ENCODE assay signal across 19 cellular contexts in genomic region chr13:39501711-39502324, GRCh38.
DNase-seq lines count a peak whose midpoint lies in the region; ATAC-seq and TF ChIP-seq lines count a peak whose summit lies in the region.
"Had no signal": no experiment of that assay in that cellular context is flagged by ENCODE, and none has a peak within 500 bp of the region (broad histone marks: within the 10 kb centered on the region; RNA-seq: fewer than 3 reads in every experiment).

No MANE protein-coding gene starts in this region.

- no peak overlapping the region for H3K4me3 Mint-ChIP-seq in neural crest cell
- H3K4me3 Mint-ChIP-seq in activated T-helper 2 cell treated with anti-CD3 and anti-CD28 coated beads, Interferon-gamma antibody, Interleukin-2, Interleukin-4, amounts not matched to agents 10 μg/mL and 5 μg/mL and 100 μg/mL, durations not matched to agents 14 hours and 24 hours and 36 hours (ENCODE audit: low read depth), result no peak overlapping the region
- H3K4me3 Mint-ChIP-seq: activated CD8-positive, alpha-beta T cell treated with anti-CD3 and anti-CD28 coated beads for 36 hours; CD4-positive, CD25-positive, alpha-beta regulatory T cell; type B pancreatic cell had no signal

- H3K79me2 ChIP-seq in PC-3 (ENCODE audit: low read length), result no peaks in the 10 kb centered on the region

- H2AFZ ChIP-seq in PC-3 (ENCODE audit: low read length), result no peak overlapping the region

- DNase-seq in G401 (ENCODE audit: low spot score) (peak; percentile 82), PC-3 (no peak), cardiac muscle cell (ENCODE audit: low read depth in 1 of 2, low spot score in 1 of 2) (peak in 1 of 2 donors; percentile 83), neural crest cell (ENCODE audit: low read depth, low spot score) (no peak), prostate gland (ENCODE audit: low spot score) (no peak), kidney glomerular epithelial cell (lab: John Stamatoyannopoulos, UW) (no peak)
- no peak for DNase-seq in activated T-helper 2 cell treated with anti-CD3 and anti-CD28 coated beads, Interferon-gamma antibody, Interleukin-2, Interleukin-4, amounts not matched to agents 10 μg/mL and 5 μg/mL and 100 μg/mL, durations not matched to agents 14 hours and 24 hours and 36 hours (ENCODE audit: low spot score)
- DNase-seq: activated CD8-positive, alpha-beta T cell treated with anti-CD3 and anti-CD28 coated beads for 36 hours; activated effector memory CD4-positive, alpha-beta T cell treated with Interleukin-2 at 50 U/mL for 16 hours; CD4-positive, CD25-positive, alpha-beta regulatory T cell; effector memory CD4-positive, alpha-beta T cell; foreskin keratinocyte; Kasumi-1; SK-N-SH; stimulated activated CD4-positive, alpha-beta T cell treated with anti-CD3 and anti-CD28 coated beads, Interleukin-2, amount 100 ng/mL, for 24 hours; stimulated activated CD8-positive, alpha-beta memory T cell treated with anti-CD3 and anti-CD28 coated beads, Interleukin-4, amount 100 ng/mL, for 48 hours had no signal

- TF ChIP-seq POLR2A in prostate gland (IDR thresholded peaks at IDR 0.05), result no peak

- no TSS peak for BruUV-seq in PC-3 (replicated peaks; lab: Mats Ljungman, UMichigan)

- peak overlapping the region; percentile 63 for H3K27ac Mint-ChIP-seq in neural crest cell (ENCODE audit: unreplicated experiment)
- H3K27ac Mint-ChIP-seq in activated T-helper 2 cell treated with anti-CD3 and anti-CD28 coated beads, Interferon-gamma antibody, Interleukin-2, Interleukin-4, amounts not matched to agents 10 μg/mL and 5 μg/mL and 100 μg/mL, durations not matched to agents 14 hours and 24 hours and 36 hours, result no peak overlapping the region
- H3K27ac Mint-ChIP-seq: activated CD8-positive, alpha-beta T cell treated with anti-CD3 and anti-CD28 coated beads for 36 hours; CD4-positive, CD25-positive, alpha-beta regulatory T cell; type B pancreatic cell had no signal

- POLR2A ChIA-PET in PC-3 (lab: Charles Lee; ENCODE audit: unreplicated experiment), result no interaction called here

- no peaks in the 10 kb centered on the region for H3K27me3 ChIP-seq in PC-3 (ENCODE audit: low read length)
- no peaks in the 10 kb centered on the region for H3K27me3 ChIP-seq in cardiac muscle cell
- H3K27me3 ChIP-seq in prostate gland (replicated peaks; ENCODE audit: insufficient read depth), result no peaks in the 10 kb centered on the region
- H3K27me3 ChIP-seq: ascending aorta, foreskin keratinocyte had no signal

- peaks cover 68% of the 10 kb centered on the region for H3K4me1 Mint-ChIP-seq in neural crest cell
- H3K4me1 Mint-ChIP-seq in activated T-helper 2 cell treated with anti-CD3 and anti-CD28 coated beads, Interferon-gamma antibody, Interleukin-2, Interleukin-4, amounts not matched to agents 10 μg/mL and 5 μg/mL and 100 μg/mL, durations not matched to agents 14 hours and 24 hours and 36 hours (ENCODE audit: low read depth), result no peaks in the 10 kb centered on the region
- H3K4me1 Mint-ChIP-seq: CD4-positive, CD25-positive, alpha-beta regulatory T cell had no signal

- no peaks in the 10 kb centered on the region for H3K9me3 Mint-ChIP-seq in neural crest cell
- H3K9me3 Mint-ChIP-seq in activated T-helper 2 cell treated with anti-CD3 and anti-CD28 coated beads, Interferon-gamma antibody, Interleukin-2, Interleukin-4, amounts not matched to agents 10 μg/mL and 5 μg/mL and 100 μg/mL, durations not matched to agents 14 hours and 24 hours and 36 hours, result no peaks in the 10 kb centered on the region
- H3K9me3 Mint-ChIP-seq: activated CD8-positive, alpha-beta T cell treated with anti-CD3 and anti-CD28 coated beads for 36 hours; CD4-positive, CD25-positive, alpha-beta regulatory T cell; type B pancreatic cell had no signal

- no peaks in the 10 kb centered on the region for H3K9me3 ChIP-seq in PC-3 (ENCODE audit: low read length)
- H3K9me3 ChIP-seq in cardiac muscle cell (ENCODE audit: low read depth), result no peaks in the 10 kb centered on the region
- H3K9me3 ChIP-seq in prostate gland, result no peaks in the 10 kb centered on the region
- H3K9me3 ChIP-seq: ascending aorta, SK-N-SH had no signal

- no peak overlapping the region for H3K27ac ChIP-seq in PC-3 (ENCODE audit: low read length)
- peak overlapping the region; percentile 85 for H3K27ac ChIP-seq in cardiac muscle cell
- H3K27ac ChIP-seq in prostate gland, result no peak overlapping the region
- H3K27ac ChIP-seq: ascending aorta, foreskin keratinocyte had no signal

- CTCF ChIA-PET in PC-3 (lab: Charles Lee), result interaction anchor here (0.6 kb wide), 1 partner anchor 42 kb away, joined by 3 read pairs; no protein-coding TSS in a partner anchor

- no peaks in the 10 kb centered on the region for H3K27me3 Mint-ChIP-seq in neural crest cell (ENCODE audit: low read depth)
- no peaks in the 10 kb centered on the region for H3K27me3 Mint-ChIP-seq in activated T-helper 2 cell treated with anti-CD3 and anti-CD28 coated beads, Interferon-gamma antibody, Interleukin-2, Interleukin-4, amounts not matched to agents 10 μg/mL and 5 μg/mL and 100 μg/mL, durations not matched to agents 14 hours and 24 hours and 36 hours (ENCODE audit: low read depth)
- H3K27me3 Mint-ChIP-seq: CD4-positive, CD25-positive, alpha-beta regulatory T cell; type B pancreatic cell had no signal

- H3F3A ChIP-seq in PC-3 (ENCODE audit: low read length, unreplicated experiment), result no peaks in the 10 kb centered on the region

- no peaks in the 10 kb centered on the region for H4K20me1 ChIP-seq in PC-3 (ENCODE audit: low read length)

- H3K9me2 ChIP-seq in PC-3 (replicated peaks; ENCODE audit: low read length), result no peaks in the 10 kb centered on the region
- H3K9me2 ChIP-seq: SK-N-SH had no signal

- H3K4me3 ChIP-seq in PC-3 (ENCODE audit: low read length) (no peak overlapping the region), cardiac muscle cell (no peak overlapping the region), prostate gland (no peak overlapping the region)
- H3K4me3 ChIP-seq: ascending aorta had no signal

- H3K4me2 ChIP-seq in PC-3 (ENCODE audit: low read length), result no peak overlapping the region
- H3K4me2 ChIP-seq: SK-N-SH had no signal

- peaks cover 3% of the 10 kb centered on the region for H3K36me3 Mint-ChIP-seq in neural crest cell (ENCODE audit: low read depth)
- H3K36me3 Mint-ChIP-seq in activated T-helper 2 cell treated with anti-CD3 and anti-CD28 coated beads, Interferon-gamma antibody, Interleukin-2, Interleukin-4, amounts not matched to agents 10 μg/mL and 5 μg/mL and 100 μg/mL, durations not matched to agents 14 hours and 24 hours and 36 hours (ENCODE audit: low read depth), result no peaks in the 10 kb centered on the region
- H3K36me3 Mint-ChIP-seq: CD4-positive, CD25-positive, alpha-beta regulatory T cell had no signal

- H3K4me1 ChIP-seq in PC-3 (ENCODE audit: insufficient read depth, low read length) (no peaks in the 10 kb centered on the region), cardiac muscle cell (ENCODE audit: low read depth) (peaks cover 5% of the 10 kb centered on the region), prostate gland (replicated peaks) (no peaks in the 10 kb centered on the region)

- H3K9ac ChIP-seq in PC-3 (ENCODE audit: low read length), result no peak overlapping the region
- H3K9ac ChIP-seq: SK-N-SH had no signal

- 81% methylated on average over 3 of the region's 3 CpGs for WGBS in prostate gland

- H3K36me3 ChIP-seq in PC-3 (ENCODE audit: low read depth, low read length), result no peaks in the 10 kb centered on the region
- no peaks in the 10 kb centered on the region for H3K36me3 ChIP-seq in cardiac muscle cell
- no peaks in the 10 kb centered on the region for H3K36me3 ChIP-seq in prostate gland
- H3K36me3 ChIP-seq: ascending aorta had no signal

- intact Hi-C loops in PC-3 (cut with micrococcal nuclease), result no loop called here
- intact Hi-C loops in activated T-helper 2 cell treated with anti-CD3 and anti-CD28 coated beads, Interferon-gamma antibody, Interleukin-2, Interleukin-4, amounts not matched to agents 10 μg/mL and 5 μg/mL and 100 μg/mL, durations not matched to agents 14 hours and 24 hours and 36 hours (cut with micrococcal nuclease), result no loop called here
- intact Hi-C loops in prostate gland (cut with DNase I), result no loop called here

- ATAC-seq in PC-3, result peak; percentile 71
- no peak for ATAC-seq in GM18909 (IDR thresholded peaks at IDR 0.05; ENCODE audit: poor library complexity, unreplicated experiment)
- ATAC-seq: activated CD8-positive, alpha-beta T cell treated with anti-CD3 and anti-CD28 coated beads for 36 hours; foreskin keratinocyte had no signal

- no peak for TF ChIP-seq CTCF in PC-3 (conservative IDR thresholded peaks at IDR 0.05; ENCODE audit: low read depth, low read length)
- no peak for TF ChIP-seq CTCF in cardiac muscle cell (IDR thresholded peaks at IDR 0.05; ENCODE audit: low read depth, low read length)
- TF ChIP-seq CTCF in neural crest cell (conservative IDR thresholded peaks at IDR 0.05), result no peak
- TF ChIP-seq CTCF in prostate gland (IDR thresholded peaks at IDR 0.05), result no peak

- in situ Hi-C loops in G401 (cut with HindIII; ENCODE audit: low sequenced_read_pairs), result no loop called here
